Comparison of ENCODE assay signal across 27 cellular contexts in the genomic region with DNA sequence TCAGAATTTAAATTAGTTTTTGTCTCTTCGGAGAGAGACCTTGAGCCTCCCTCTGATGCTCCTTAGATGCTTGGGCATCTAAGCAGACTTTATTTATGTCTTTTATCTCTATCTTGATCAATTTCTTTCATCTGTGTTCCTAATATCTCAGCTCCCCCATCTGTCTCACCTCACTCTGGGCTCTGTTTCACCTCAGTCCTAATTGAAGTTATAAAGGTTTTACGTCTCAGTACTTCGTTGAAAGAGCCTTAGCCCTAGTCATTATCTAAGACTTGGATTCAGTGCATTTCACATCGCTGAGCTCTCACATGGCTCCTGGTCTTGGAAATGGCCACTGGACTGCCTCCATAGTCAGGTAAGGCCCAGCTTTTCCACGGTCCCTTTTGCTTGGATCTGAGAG. TPM values are rescaled to one million over a fixed set of nuclear protein-coding genes. Genes with fewer than 3 reads are reported as not detected.
A peak's percentile ranks its signal among the peaks of the same experiment; 100 is the strongest.
DNase-seq lines count a peak whose midpoint lies in the region; FAIRE-seq and TF ChIP-seq lines count a peak whose summit lies in the region.
"Had no signal": no experiment of that assay in that cellular context is flagged by ENCODE, and none has a peak within 500 bp of the region (broad histone marks: within the 10 kb centered on the region; RNA-seq: fewer than 3 reads in every experiment).

No MANE protein-coding gene starts in this region.

- no peak for FAIRE-seq in HTR-8/SVneo (lab: Jason Lieb, UNC)
- FAIRE-seq: A204.1, GM12892, H1, urothelium cell line had no signal

- no peak for TF ChIP-seq CTCF in MM.1S (IDR thresholded peaks at IDR 0.05; ENCODE audit: low read length)

- H2AFZ ChIP-seq in ACC112 (ENCODE audit: low read length, unreplicated experiment) (peak overlapping the region; percentile 59), MM.1S (ENCODE audit: low read length) (peak overlapping the region; percentile 41)

- no peaks in the 10 kb centered on the region for H3K9me2 ChIP-seq in MM.1S (replicated peaks; ENCODE audit: insufficient read depth, low read length)

- peak overlapping the region; percentile 67 for H3K4me2 ChIP-seq in MM.1S (ENCODE audit: low read depth, low read length)

- H3K79me2 ChIP-seq in ACC112 (ENCODE audit: control insufficient read depth, insufficient read depth, low read length, unreplicated experiment) (no peaks in the 10 kb centered on the region), MM.1S (ENCODE audit: low read length) (no peaks in the 10 kb centered on the region)

- peak overlapping the region; percentile 84 for H3K27ac Mint-ChIP-seq in activated CD4-positive, alpha-beta T cell treated with anti-CD3 and anti-CD28 coated beads, Interleukin-2, amount 10 ng/mL, durations not matched to agents 24 days and 14 days
- H3K27ac Mint-ChIP-seq in activated naive CD8-positive, alpha-beta T cell treated with anti-CD3 and anti-CD28 coated beads for 36 hours, result peak overlapping the region; percentile 92

- no peaks in the 10 kb centered on the region for H3K27me3 Mint-ChIP-seq in activated CD4-positive, alpha-beta T cell treated with anti-CD3 and anti-CD28 coated beads, Interleukin-2, amount 10 ng/mL, durations not matched to agents 24 days and 14 days
- H3K27me3 Mint-ChIP-seq in activated naive CD8-positive, alpha-beta T cell treated with anti-CD3 and anti-CD28 coated beads for 36 hours, result no peaks in the 10 kb centered on the region

- intact Hi-C loops in activated CD4-positive, alpha-beta T cell treated with anti-CD3 and anti-CD28 coated beads, Interleukin-2, amount 10 ng/mL, durations not matched to agents 24 days and 14 days (cut with micrococcal nuclease), result loop anchor here (1.0 kb wide), 4 partner anchors 14 to 34 kb away; partner anchors contain the start of gene CTLA4

- H4K20me1 ChIP-seq in MM.1S (ENCODE audit: insufficient read depth, low read length), result no peaks in the 10 kb centered on the region

- H3K4me1 ChIP-seq in ACC112 (ENCODE audit: control insufficient read depth, insufficient read depth, low read length, unreplicated experiment) (no peaks in the 10 kb centered on the region), MM.1S (ENCODE audit: low read length) (peaks cover 38% of the 10 kb centered on the region)
- H3K4me1 ChIP-seq: left ventricle myocardium inferior, psoas muscle had no signal

- H3K36me3 ChIP-seq in ACC112 (ENCODE audit: insufficient read depth, low read length) (no peaks in the 10 kb centered on the region), MM.1S (replicated peaks; ENCODE audit: insufficient read depth, low read length) (no peaks in the 10 kb centered on the region)
- H3K36me3 ChIP-seq: left ventricle myocardium inferior, thoracic aorta had no signal

- peaks cover 18% of the 10 kb centered on the region for H3K9me3 Mint-ChIP-seq in activated CD4-positive, alpha-beta T cell treated with anti-CD3 and anti-CD28 coated beads, Interleukin-2, amount 10 ng/mL, durations not matched to agents 24 days and 14 days
- H3K9me3 Mint-ChIP-seq in activated naive CD8-positive, alpha-beta T cell treated with anti-CD3 and anti-CD28 coated beads for 36 hours, result peaks cover 1% of the 10 kb centered on the region

- no peak for DNase-seq in activated CD4-positive, alpha-beta T cell treated with anti-CD3 and anti-CD28 coated beads, Interleukin-2, amount 10 ng/mL, durations not matched to agents 24 days and 14 days
- DNase-seq in activated CD4-positive, alpha-beta T cell treated with anti-CD3 and anti-CD28 coated beads for 4 hours, result no peak
- no peak for DNase-seq in MM.1S
- no peak for DNase-seq in activated naive CD8-positive, alpha-beta T cell treated with anti-CD3 and anti-CD28 coated beads for 36 hours
- DNase-seq in NCI-H1105 treated with DMSO at 0.1 percent for 48 hours (lab: John Stamatoyannopoulos, UW), result no peak
- no peak for DNase-seq in NCI-H1048 (lab: John Stamatoyannopoulos, UW)
- DNase-seq in HTR-8/SVneo (ENCODE audit: insufficient read length, low spot score), result no peak
- DNase-seq: AML-193; amygdala; DMS153; islet precursor cell; Karpas-422; left ventricle myocardium inferior; NCI-H146; NCI-H2107; psoas muscle; stimulated activated naive CD4-positive, alpha-beta T cell had no signal

- H3K4me3 Mint-ChIP-seq in activated CD4-positive, alpha-beta T cell treated with anti-CD3 and anti-CD28 coated beads, Interleukin-2, amount 10 ng/mL, durations not matched to agents 24 days and 14 days, result peak overlapping the region; percentile 70
- peak overlapping the region; percentile 0 for H3K4me3 Mint-ChIP-seq in activated naive CD8-positive, alpha-beta T cell treated with anti-CD3 and anti-CD28 coated beads for 36 hours

- H3K9me3 ChIP-seq in MM.1S (replicated peaks; ENCODE audit: insufficient read depth, low read length), result no peaks in the 10 kb centered on the region
- H3K9me3 ChIP-seq: left ventricle myocardium inferior, psoas muscle, thoracic aorta had no signal

- H3K27me3 ChIP-seq in ACC112 (ENCODE audit: insufficient read depth, low read length), result no peaks in the 10 kb centered on the region
- H3K27me3 ChIP-seq in MM.1S (replicated peaks; ENCODE audit: insufficient read depth, low read length), result no peaks in the 10 kb centered on the region

- H3K27ac ChIP-seq in ACC112 (ENCODE audit: low read depth, low read length), result no peak overlapping the region
- peak overlapping the region; percentile 77 for H3K27ac ChIP-seq in MM.1S (ENCODE audit: low read length)
- H3K27ac ChIP-seq: epithelial cell of prostate, left ventricle myocardium inferior, psoas muscle, thoracic aorta, VCaP had no signal

- H3K4me1 Mint-ChIP-seq in activated CD4-positive, alpha-beta T cell treated with anti-CD3 and anti-CD28 coated beads, Interleukin-2, amount 10 ng/mL, durations not matched to agents 24 days and 14 days, result peaks cover 48% of the 10 kb centered on the region
- peaks cover 46% of the 10 kb centered on the region for H3K4me1 Mint-ChIP-seq in activated naive CD8-positive, alpha-beta T cell treated with anti-CD3 and anti-CD28 coated beads for 36 hours

- H3K9ac ChIP-seq in MM.1S (ENCODE audit: low read length), result peak overlapping the region; percentile 31

- H3K36me3 Mint-ChIP-seq in activated CD4-positive, alpha-beta T cell treated with anti-CD3 and anti-CD28 coated beads, Interleukin-2, amount 10 ng/mL, durations not matched to agents 24 days and 14 days (ENCODE audit: low read depth), result peaks cover 2% of the 10 kb centered on the region
- H3K36me3 Mint-ChIP-seq in activated naive CD8-positive, alpha-beta T cell treated with anti-CD3 and anti-CD28 coated beads for 36 hours, result no peaks in the 10 kb centered on the region

- peak overlapping the region; percentile 67; the same call in 1 of the 2 replicates for H3K4me3 ChIP-seq in ACC112 (ENCODE audit: low read depth, low read length)
- peak overlapping the region; percentile 21; the same call in 1 of the 2 replicates for H3K4me3 ChIP-seq in MM.1S (ENCODE audit: low read length)
- H3K4me3 ChIP-seq: left ventricle myocardium inferior, psoas muscle, thoracic aorta had no signal

- peaks cover 20% of the 10 kb centered on the region for H3F3A ChIP-seq in MM.1S (ENCODE audit: insufficient read depth, low read length)

RNA-seq across cellular contexts. Expression of gene CTLA4, which starts 13.8 kb away (rescaled TPM):
- total RNA-seq in activated CD4-positive, alpha-beta T cell treated with anti-CD3 and anti-CD28 coated beads, Interleukin-2, amount 10 ng/mL, durations not matched to agents 24 days and 14 days, result 104 TPM in 2 replicates
- total RNA-seq in activated naive CD8-positive, alpha-beta T cell treated with anti-CD3 and anti-CD28 coated beads for 36 hours, result 10 to 100 TPM; 45.6 to 50.9 TPM
- total RNA-seq: H1, myocyte, NCI-H460, psoas muscle had no signal
